ENCODE assay signal across 24 cellular contexts in the genomic region with DNA sequence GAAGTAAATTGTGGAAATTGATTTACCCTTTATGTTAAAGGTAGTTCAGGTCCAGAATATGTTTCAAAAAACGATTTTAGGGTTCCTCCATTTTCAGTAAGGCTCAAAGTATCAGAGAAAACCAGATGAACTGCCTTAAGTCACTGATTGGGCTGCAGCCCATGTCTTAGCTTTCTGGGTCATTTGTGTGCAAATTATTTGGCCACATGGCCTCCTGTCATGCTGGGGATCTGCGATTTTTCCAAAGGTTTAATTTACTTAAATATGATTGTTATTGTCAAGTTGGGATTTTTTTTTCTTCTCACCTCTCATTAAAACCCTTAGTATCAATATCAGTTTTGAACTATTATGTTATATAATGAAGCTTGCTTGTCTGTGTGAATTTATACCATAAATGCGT.
"Had no signal": no experiment of that assay in that cellular context is flagged by ENCODE, and none has a peak within 500 bp of the region (broad histone marks: within the 10 kb centered on the region; RNA-seq: fewer than 3 reads in every experiment).

No MANE protein-coding gene starts in this region.

- H3K9me3 ChIP-seq: colonic mucosa, esophagus squamous epithelium, gastrocnemius medialis, heart right ventricle, left lung, lower lobe of right lung, mucosa of descending colon had no signal

- H3K27ac ChIP-seq: colonic mucosa, epithelial cell of prostate, esophagus squamous epithelium, gastrocnemius medialis, heart right ventricle, left lung, lower lobe of right lung had no signal

- FAIRE-seq: endometrium, islet of Langerhans, keratinocyte had no signal

- H3K4me3 ChIP-seq: colonic mucosa, esophagus squamous epithelium, gastrocnemius medialis, heart right ventricle, left lung, lower lobe of right lung, mucosa of descending colon had no signal

- H3K36me3 ChIP-seq: colonic mucosa, esophagus squamous epithelium, gastrocnemius medialis, heart right ventricle, left lung, lower lobe of right lung had no signal

- ATAC-seq: effector memory CD8-positive, alpha-beta T cell; esophagus mucosa; gastrocnemius medialis; heart right ventricle; left cardiac atrium; left lung; left ventricle myocardium superior; lower lobe of right lung; mucosa of descending colon had no signal

- DNase-seq: colonic mucosa; cortex of kidney; effector CD8-positive, alpha-beta T cell; effector memory CD8-positive, alpha-beta T cell; endodermal cell; erythroblast; esophagus squamous epithelium; foreskin fibroblast; foreskin melanocyte; gastrocnemius medialis; glutamatergic neuron; heart right ventricle; left cardiac atrium; left lung; left ventricle myocardium superior; lower lobe of right lung; mesenchymal stem cell; mucosa of descending colon; naive B cell had no signal

- H3K4me1 ChIP-seq: colonic mucosa had no signal
